ENCODE assay signal across 2 cellular contexts in the genomic region with DNA sequence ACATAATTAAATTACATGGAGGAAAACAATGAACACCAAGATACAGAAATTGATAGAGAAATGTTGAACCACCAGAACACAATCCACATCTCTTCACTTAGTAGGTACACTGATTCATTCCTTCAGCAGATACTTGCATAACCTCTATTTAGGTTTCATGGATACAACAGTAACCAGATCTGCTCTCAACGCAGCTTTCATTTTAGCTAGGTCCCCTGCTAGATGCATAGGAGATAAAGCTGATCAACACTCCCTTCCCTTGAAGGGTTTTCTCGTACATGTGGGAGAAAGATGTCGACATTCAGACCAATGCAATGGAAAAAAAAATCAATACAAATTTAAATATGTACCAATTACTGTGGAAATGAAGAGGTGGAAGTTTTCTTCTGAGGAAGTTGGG.
TF ChIP-seq lines count a peak whose summit lies in the region.

No MANE protein-coding gene starts in this region.

TF ChIP-seq in HCT116, 20 proteins besides CTCF, POLR2A, EP300 and RAD21 (continued from another document):
- TF ChIP-seq, protein P1, sequence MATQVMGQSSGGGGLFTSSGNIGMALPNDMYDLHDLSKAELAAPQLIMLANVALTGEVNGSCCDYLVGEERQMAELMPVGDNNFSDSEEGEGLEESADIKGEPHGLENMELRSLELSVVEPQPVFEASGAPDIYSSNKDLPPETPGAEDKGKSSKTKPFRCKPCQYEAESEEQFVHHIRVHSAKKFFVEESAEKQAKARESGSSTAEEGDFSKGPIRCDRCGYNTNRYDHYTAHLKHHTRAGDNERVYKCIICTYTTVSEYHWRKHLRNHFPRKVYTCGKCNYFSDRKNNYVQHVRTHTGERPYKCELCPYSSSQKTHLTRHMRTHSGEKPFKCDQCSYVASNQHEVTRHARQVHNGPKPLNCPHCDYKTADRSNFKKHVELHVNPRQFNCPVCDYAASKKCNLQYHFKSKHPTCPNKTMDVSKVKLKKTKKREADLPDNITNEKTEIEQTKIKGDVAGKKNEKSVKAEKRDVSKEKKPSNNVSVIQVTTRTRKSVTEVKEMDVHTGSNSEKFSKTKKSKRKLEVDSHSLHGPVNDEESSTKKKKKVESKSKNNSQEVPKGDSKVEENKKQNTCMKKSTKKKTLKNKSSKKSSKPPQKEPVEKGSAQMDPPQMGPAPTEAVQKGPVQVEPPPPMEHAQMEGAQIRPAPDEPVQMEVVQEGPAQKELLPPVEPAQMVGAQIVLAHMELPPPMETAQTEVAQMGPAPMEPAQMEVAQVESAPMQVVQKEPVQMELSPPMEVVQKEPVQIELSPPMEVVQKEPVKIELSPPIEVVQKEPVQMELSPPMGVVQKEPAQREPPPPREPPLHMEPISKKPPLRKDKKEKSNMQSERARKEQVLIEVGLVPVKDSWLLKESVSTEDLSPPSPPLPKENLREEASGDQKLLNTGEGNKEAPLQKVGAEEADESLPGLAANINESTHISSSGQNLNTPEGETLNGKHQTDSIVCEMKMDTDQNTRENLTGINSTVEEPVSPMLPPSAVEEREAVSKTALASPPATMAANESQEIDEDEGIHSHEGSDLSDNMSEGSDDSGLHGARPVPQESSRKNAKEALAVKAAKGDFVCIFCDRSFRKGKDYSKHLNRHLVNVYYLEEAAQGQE (IDR thresholded peaks at IDR 0.05; ENCODE audit: low read depth) = no peak
- TF ChIP-seq ZFX (IDR thresholded peaks at IDR 0.05) (no peak), CEBPB (IDR thresholded peaks at IDR 0.05; ENCODE audit: low read depth) (no peak), EZH2phosphoT487 (IDR thresholded peaks at IDR 0.05; ENCODE audit: borderline replicate concordance) (no peak)
- TF ChIP-seq, protein P2, sequence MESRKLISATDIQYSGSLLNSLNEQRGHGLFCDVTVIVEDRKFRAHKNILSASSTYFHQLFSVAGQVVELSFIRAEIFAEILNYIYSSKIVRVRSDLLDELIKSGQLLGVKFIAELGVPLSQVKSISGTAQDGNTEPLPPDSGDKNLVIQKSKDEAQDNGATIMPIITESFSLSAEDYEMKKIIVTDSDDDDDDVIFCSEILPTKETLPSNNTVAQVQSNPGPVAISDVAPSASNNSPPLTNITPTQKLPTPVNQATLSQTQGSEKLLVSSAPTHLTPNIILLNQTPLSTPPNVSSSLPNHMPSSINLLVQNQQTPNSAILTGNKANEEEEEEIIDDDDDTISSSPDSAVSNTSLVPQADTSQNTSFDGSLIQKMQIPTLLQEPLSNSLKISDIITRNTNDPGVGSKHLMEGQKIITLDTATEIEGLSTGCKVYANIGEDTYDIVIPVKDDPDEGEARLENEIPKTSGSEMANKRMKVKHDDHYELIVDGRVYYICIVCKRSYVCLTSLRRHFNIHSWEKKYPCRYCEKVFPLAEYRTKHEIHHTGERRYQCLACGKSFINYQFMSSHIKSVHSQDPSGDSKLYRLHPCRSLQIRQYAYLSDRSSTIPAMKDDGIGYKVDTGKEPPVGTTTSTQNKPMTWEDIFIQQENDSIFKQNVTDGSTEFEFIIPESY (IDR thresholded peaks at IDR 0.05; ENCODE audit: extremely low read depth, insufficient replicate concordance, low read length) = no peak
TF ChIP-seq in HCT116: peak in this region for 0.

TF ChIP-seq in WTC11, 78 proteins besides CTCF, POLR2A, EP300 and RAD21 (continued from another document):
- TF ChIP-seq, protein P3, sequence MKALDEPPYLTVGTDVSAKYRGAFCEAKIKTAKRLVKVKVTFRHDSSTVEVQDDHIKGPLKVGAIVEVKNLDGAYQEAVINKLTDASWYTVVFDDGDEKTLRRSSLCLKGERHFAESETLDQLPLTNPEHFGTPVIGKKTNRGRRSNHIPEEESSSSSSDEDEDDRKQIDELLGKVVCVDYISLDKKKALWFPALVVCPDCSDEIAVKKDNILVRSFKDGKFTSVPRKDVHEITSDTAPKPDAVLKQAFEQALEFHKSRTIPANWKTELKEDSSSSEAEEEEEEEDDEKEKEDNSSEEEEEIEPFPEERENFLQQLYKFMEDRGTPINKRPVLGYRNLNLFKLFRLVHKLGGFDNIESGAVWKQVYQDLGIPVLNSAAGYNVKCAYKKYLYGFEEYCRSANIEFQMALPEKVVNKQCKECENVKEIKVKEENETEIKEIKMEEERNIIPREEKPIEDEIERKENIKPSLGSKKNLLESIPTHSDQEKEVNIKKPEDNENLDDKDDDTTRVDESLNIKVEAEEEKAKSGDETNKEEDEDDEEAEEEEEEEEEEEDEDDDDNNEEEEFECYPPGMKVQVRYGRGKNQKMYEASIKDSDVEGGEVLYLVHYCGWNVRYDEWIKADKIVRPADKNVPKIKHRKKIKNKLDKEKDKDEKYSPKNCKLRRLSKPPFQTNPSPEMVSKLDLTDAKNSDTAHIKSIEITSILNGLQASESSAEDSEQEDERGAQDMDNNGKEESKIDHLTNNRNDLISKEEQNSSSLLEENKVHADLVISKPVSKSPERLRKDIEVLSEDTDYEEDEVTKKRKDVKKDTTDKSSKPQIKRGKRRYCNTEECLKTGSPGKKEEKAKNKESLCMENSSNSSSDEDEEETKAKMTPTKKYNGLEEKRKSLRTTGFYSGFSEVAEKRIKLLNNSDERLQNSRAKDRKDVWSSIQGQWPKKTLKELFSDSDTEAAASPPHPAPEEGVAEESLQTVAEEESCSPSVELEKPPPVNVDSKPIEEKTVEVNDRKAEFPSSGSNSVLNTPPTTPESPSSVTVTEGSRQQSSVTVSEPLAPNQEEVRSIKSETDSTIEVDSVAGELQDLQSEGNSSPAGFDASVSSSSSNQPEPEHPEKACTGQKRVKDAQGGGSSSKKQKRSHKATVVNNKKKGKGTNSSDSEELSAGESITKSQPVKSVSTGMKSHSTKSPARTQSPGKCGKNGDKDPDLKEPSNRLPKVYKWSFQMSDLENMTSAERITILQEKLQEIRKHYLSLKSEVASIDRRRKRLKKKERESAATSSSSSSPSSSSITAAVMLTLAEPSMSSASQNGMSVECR (CRISPR knock-in tag; IDR thresholded peaks at IDR 0.05; ENCODE audit: borderline replicate concordance) = no peak
- TF ChIP-seq CBFB (CRISPR knock-in tag; IDR thresholded peaks at IDR 0.05; ENCODE audit: low read depth) = no peak
- TF ChIP-seq, protein P4, sequence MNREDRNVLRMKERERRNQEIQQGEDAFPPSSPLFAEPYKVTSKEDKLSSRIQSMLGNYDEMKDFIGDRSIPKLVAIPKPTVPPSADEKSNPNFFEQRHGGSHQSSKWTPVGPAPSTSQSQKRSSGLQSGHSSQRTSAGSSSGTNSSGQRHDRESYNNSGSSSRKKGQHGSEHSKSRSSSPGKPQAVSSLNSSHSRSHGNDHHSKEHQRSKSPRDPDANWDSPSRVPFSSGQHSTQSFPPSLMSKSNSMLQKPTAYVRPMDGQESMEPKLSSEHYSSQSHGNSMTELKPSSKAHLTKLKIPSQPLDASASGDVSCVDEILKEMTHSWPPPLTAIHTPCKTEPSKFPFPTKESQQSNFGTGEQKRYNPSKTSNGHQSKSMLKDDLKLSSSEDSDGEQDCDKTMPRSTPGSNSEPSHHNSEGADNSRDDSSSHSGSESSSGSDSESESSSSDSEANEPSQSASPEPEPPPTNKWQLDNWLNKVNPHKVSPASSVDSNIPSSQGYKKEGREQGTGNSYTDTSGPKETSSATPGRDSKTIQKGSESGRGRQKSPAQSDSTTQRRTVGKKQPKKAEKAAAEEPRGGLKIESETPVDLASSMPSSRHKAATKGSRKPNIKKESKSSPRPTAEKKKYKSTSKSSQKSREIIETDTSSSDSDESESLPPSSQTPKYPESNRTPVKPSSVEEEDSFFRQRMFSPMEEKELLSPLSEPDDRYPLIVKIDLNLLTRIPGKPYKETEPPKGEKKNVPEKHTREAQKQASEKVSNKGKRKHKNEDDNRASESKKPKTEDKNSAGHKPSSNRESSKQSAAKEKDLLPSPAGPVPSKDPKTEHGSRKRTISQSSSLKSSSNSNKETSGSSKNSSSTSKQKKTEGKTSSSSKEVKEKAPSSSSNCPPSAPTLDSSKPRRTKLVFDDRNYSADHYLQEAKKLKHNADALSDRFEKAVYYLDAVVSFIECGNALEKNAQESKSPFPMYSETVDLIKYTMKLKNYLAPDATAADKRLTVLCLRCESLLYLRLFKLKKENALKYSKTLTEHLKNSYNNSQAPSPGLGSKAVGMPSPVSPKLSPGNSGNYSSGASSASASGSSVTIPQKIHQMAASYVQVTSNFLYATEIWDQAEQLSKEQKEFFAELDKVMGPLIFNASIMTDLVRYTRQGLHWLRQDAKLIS (CRISPR knock-in tag; IDR thresholded peaks at IDR 0.05; ENCODE audit: borderline replicate concordance) = no peak
- TF ChIP-seq EMX1 (CRISPR knock-in tag; IDR thresholded peaks at IDR 0.05) = no peak
- no peak for TF ChIP-seq FOXP1 (CRISPR knock-in tag; IDR thresholded peaks at IDR 0.05; ENCODE audit: borderline replicate concordance)
- no peak for TF ChIP-seq RORB (CRISPR knock-in tag; IDR thresholded peaks at IDR 0.05)
- no peak for TF ChIP-seq OVOL2 (CRISPR knock-in tag; IDR thresholded peaks at IDR 0.05; ENCODE audit: borderline replicate concordance)
- TF ChIP-seq, protein P5, sequence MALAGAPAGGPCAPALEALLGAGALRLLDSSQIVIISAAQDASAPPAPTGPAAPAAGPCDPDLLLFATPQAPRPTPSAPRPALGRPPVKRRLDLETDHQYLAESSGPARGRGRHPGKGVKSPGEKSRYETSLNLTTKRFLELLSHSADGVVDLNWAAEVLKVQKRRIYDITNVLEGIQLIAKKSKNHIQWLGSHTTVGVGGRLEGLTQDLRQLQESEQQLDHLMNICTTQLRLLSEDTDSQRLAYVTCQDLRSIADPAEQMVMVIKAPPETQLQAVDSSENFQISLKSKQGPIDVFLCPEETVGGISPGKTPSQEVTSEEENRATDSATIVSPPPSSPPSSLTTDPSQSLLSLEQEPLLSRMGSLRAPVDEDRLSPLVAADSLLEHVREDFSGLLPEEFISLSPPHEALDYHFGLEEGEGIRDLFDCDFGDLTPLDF (CRISPR knock-in tag; IDR thresholded peaks at IDR 0.05) = no peak
- TF ChIP-seq, protein P6, sequence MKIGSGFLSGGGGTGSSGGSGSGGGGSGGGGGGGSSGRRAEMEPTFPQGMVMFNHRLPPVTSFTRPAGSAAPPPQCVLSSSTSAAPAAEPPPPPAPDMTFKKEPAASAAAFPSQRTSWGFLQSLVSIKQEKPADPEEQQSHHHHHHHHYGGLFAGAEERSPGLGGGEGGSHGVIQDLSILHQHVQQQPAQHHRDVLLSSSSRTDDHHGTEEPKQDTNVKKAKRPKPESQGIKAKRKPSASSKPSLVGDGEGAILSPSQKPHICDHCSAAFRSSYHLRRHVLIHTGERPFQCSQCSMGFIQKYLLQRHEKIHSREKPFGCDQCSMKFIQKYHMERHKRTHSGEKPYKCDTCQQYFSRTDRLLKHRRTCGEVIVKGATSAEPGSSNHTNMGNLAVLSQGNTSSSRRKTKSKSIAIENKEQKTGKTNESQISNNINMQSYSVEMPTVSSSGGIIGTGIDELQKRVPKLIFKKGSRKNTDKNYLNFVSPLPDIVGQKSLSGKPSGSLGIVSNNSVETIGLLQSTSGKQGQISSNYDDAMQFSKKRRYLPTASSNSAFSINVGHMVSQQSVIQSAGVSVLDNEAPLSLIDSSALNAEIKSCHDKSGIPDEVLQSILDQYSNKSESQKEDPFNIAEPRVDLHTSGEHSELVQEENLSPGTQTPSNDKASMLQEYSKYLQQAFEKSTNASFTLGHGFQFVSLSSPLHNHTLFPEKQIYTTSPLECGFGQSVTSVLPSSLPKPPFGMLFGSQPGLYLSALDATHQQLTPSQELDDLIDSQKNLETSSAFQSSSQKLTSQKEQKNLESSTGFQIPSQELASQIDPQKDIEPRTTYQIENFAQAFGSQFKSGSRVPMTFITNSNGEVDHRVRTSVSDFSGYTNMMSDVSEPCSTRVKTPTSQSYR (CRISPR knock-in tag; IDR thresholded peaks at IDR 0.05) = no peak
- TF ChIP-seq, protein P7, sequence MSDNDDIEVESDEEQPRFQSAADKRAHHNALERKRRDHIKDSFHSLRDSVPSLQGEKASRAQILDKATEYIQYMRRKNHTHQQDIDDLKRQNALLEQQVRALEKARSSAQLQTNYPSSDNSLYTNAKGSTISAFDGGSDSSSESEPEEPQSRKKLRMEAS (CRISPR knock-in tag; IDR thresholded peaks at IDR 0.05) = no peak
TF ChIP-seq in WTC11: peak in this region for 0.
